Comparison of ENCODE assay signal across 15 cellular contexts in the genomic region with DNA sequence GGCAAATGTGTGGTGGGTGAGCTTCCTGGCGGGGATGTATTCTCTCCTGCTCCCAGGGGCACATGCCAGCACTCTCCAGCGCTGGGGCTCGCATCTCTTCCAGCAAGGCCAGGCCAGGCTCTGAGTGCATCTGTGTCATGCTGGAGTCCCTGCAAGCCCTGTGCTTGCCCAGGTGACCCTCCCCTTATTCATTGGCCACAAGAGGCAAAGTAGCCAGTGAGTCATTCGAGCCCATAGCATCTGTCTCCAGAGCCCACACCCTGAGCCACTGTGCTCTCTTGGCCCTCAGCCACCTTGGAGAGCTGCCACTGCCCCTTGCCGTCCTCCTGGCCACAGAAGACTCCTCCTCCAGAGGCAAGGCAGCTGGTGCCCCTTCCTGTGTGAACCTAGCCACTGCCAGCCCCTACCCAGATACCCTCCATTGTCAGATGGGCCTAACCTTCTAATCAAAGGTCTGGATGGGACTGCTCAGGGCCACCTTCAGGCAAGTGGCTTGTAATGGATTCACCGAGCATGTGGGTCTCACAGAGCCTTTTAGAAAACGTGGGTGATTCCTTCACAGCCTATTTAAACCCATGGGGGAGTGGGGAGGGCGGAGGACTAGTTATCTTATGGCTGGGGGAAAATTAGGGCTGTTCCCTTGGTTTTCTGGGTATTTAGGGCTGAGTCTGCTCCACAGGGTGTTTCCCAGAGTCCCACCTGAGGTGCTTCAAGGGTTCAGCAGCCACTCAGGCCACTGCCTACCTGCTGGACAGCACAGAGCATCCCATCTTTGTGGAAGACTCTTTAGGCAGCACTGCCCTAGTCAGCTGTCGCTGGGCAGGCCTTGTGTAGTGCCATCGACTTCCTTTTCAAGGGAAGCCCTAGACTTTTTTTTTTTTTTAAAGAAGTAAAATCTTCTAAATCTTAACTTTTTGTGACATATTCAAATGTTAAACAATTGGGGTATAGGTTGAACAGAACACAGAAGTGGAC.
DNase-seq lines count a peak whose midpoint lies in the region; ATAC-seq and TF ChIP-seq lines count a peak whose summit lies in the region.
"Had no signal": no experiment of that assay in that cellular context is flagged by ENCODE, and none has a peak within 500 bp of the region (broad histone marks: within the 10 kb centered on the region; RNA-seq: fewer than 3 reads in every experiment).

No MANE protein-coding gene starts in this region.

- no peak overlapping the region for H3K23ac ChIP-seq in neuronal stem cell (ENCODE audit: low read depth, low read length, poor library complexity)

- H2AK5ac ChIP-seq in neuronal stem cell (ENCODE audit: low read depth, low read length) = peak overlapping the region; percentile 20

- no peak overlapping the region for H2BK120ac ChIP-seq in neuronal stem cell (ENCODE audit: low read depth, low read length)

- H4K91ac ChIP-seq in neuronal stem cell (ENCODE audit: low read depth, low read length, poor library complexity) = no peak overlapping the region

- H2BK5ac ChIP-seq in neuronal stem cell (ENCODE audit: low read length) = no peak overlapping the region

- H3K9me2 ChIP-seq in GM23338 (ENCODE audit: insufficient read depth) = no peaks in the 10 kb centered on the region

- peak overlapping the region; percentile 58; the same call in 1 of the 2 replicates for H3K27ac Mint-ChIP-seq in GM23338
- H3K27ac Mint-ChIP-seq: activated naive CD8-positive, alpha-beta T cell treated with anti-CD3 and anti-CD28 coated beads, Interleukin-2, amount 10 ng/mL, durations not matched to agents 7 days and 5 days; natural killer cell had no signal

- H4K20me1 ChIP-seq in GM23338 (replicated peaks; ENCODE audit: insufficient read depth) (no peaks in the 10 kb centered on the region), mammary epithelial cell (ENCODE audit: insufficient read depth, low read length) (no peaks in the 10 kb centered on the region)

- H3K27me3 Mint-ChIP-seq in GM23338 (ENCODE audit: insufficient read depth, low read depth, poor library complexity) = peaks cover 7% of the 10 kb centered on the region

- H3K79me2 ChIP-seq in GM23338 (replicated peaks; ENCODE audit: insufficient read depth) (no peaks in the 10 kb centered on the region), mammary epithelial cell (ENCODE audit: insufficient read depth, low read length) (no peaks in the 10 kb centered on the region)

- H3K79me1 ChIP-seq in neuronal stem cell (ENCODE audit: low read depth, low read length) = no peaks in the 10 kb centered on the region

- H3K4me1 Mint-ChIP-seq in GM23338 = peaks cover 44% of the 10 kb centered on the region
- H3K4me1 Mint-ChIP-seq: natural killer cell had no signal

- dilution Hi-C loops in mammary epithelial cell (cut with HindIII; ENCODE audit: low sequenced_read_pairs) = loop anchor here (5.0 to 10.0 kb wide), 2 partner anchors 33 to 225 kb away; no protein-coding TSS in a partner anchor

- no peak overlapping the region for H2BK12ac ChIP-seq in neuronal stem cell (ENCODE audit: low read length)

- H3K9ac ChIP-seq in mammary epithelial cell (ENCODE audit: insufficient read depth, low read length) (no peak overlapping the region), neuronal stem cell (ENCODE audit: low read depth, low read length, poor library complexity) (peak overlapping the region; percentile 5)

- H2AFZ ChIP-seq in GM23338 (no peak overlapping the region), mammary epithelial cell (ENCODE audit: low read depth, low read length) (no peak overlapping the region), neuronal stem cell (ENCODE audit: low read length) (no peak overlapping the region)

- H3K9me3 ChIP-seq in mammary epithelial cell (replicated peaks; ENCODE audit: insufficient read depth, low read length) (no peaks in the 10 kb centered on the region), neuronal stem cell (replicated peaks in 1 of 2; ENCODE audit: control insufficient read depth in 2 of 2, insufficient read depth in 1 of 2, low read depth in 1 of 2, low read length in 2 of 2) (no peaks in the 10 kb centered on the region)

- DNase-seq in GM23338 (ENCODE audit: low spot score) = no peak
- DNase-seq in NCI-H2196 (lab: John Stamatoyannopoulos, UW; ENCODE audit: unreplicated experiment) = peak; percentile 86
- DNase-seq in mammary epithelial cell = peak; percentile 65
- DNase-seq in neuronal stem cell (ENCODE audit: low spot score) = no peak
- DNase-seq in NCI-H146 (lab: John Stamatoyannopoulos, UW) = no peak
- no peak for DNase-seq in activated naive CD4-positive, alpha-beta T cell treated with Interleukin-2 at 50 U/mL for 16 hours
- no peak for DNase-seq in activated gamma-delta T cell (lab: John Stamatoyannopoulos, UW)
- DNase-seq: activated CD4-positive, alpha-beta T cell treated with anti-CD3 and anti-CD28 coated beads for 4 hours; activated naive CD8-positive, alpha-beta T cell treated with anti-CD3 and anti-CD28 coated beads, Interleukin-2, amount 10 ng/mL, durations not matched to agents 7 days and 5 days; natural killer cell; NCI-H345; SIG-M5; stimulated activated CD8-positive, alpha-beta memory T cell treated with anti-CD3 and anti-CD28 coated beads, Interleukin-4, amount 100 ng/mL, for 48 hours had no signal

- intact Hi-C loops in mammary epithelial cell (cut with micrococcal nuclease) = no loop called here

- H3K36me3 Mint-ChIP-seq in GM23338 (ENCODE audit: low read depth) = no peaks in the 10 kb centered on the region; the same call in 2 of the 3 replicates
- H3K36me3 Mint-ChIP-seq: activated naive CD8-positive, alpha-beta T cell treated with anti-CD3 and anti-CD28 coated beads, Interleukin-2, amount 10 ng/mL, durations not matched to agents 7 days and 5 days; natural killer cell had no signal

- peak overlapping the region; percentile 78 for H3K18ac ChIP-seq in neuronal stem cell (ENCODE audit: low read length)

- H3K4ac ChIP-seq in neuronal stem cell (ENCODE audit: low read length) = peak overlapping the region; percentile 54

- WGBS in mammary epithelial cell (ENCODE audit: low coverage, missing lambda C conversion rate) = 64% methylated on average over 8 of the region's 10 CpGs
- no CpG with 5 or more reads among the region's 10 CpGs for WGBS in neuronal stem cell (ENCODE audit: extremely low coverage in 2 of 2, insufficient read length in 2 of 2, insufficient replicate concordance in 1 of 2), 2 donors

- H3K4me3 ChIP-seq in GM23338 (no peak overlapping the region), mammary epithelial cell (replicated peaks in 1 of 3; ENCODE audit: insufficient read depth in 1 of 3, low read depth in 2 of 3, low read length in 3 of 3) (no peak overlapping the region), neuronal stem cell (ENCODE audit: low read length in 2 of 2) (no peak overlapping the region)
- H3K4me3 ChIP-seq: K562 had no signal

- H3K4me2 ChIP-seq in GM23338 (no peak overlapping the region), mammary epithelial cell (ENCODE audit: insufficient read depth, low read depth, low read length) (no peak overlapping the region), neuronal stem cell (ENCODE audit: insufficient read depth, low read length, poor library complexity, severe bottlenecking) (no peak overlapping the region)

- ATAC-seq in GM23338 (peak; percentile 21; the same call in 2 of the 3 replicates), HG02571 (IDR thresholded peaks at IDR 0.05; ENCODE audit: unreplicated experiment) (no peak)
- ATAC-seq: K562, natural killer cell had no signal

- H3K4me1 ChIP-seq in GM23338 (ENCODE audit: insufficient read depth) = peaks cover 29% of the 10 kb centered on the region
- peaks cover 6% of the 10 kb centered on the region for H3K4me1 ChIP-seq in mammary epithelial cell (ENCODE audit: insufficient read depth, low read length)
- peaks cover 9 to 33% of the 10 kb centered on the region in 2 donors for H3K4me1 ChIP-seq in neuronal stem cell (ENCODE audit: control insufficient read depth in 2 of 2, insufficient read depth in 1 of 2, low read depth in 1 of 2, low read length in 2 of 2)

- H3K27me3 ChIP-seq in GM23338 (ENCODE audit: insufficient read depth) = no peaks in the 10 kb centered on the region
- no peaks in the 10 kb centered on the region for H3K27me3 ChIP-seq in mammary epithelial cell (ENCODE audit: insufficient read depth, low read length)
- H3K27me3 ChIP-seq in neuronal stem cell (ENCODE audit: control insufficient read depth in 3 of 3, insufficient read depth in 3 of 3, low read depth in 1 of 3, low read length in 3 of 3) = no peaks in the 10 kb centered on the region

- peak overlapping the region; percentile 31 for H2BK15ac ChIP-seq in neuronal stem cell (ENCODE audit: low read length)

- no peak for TF ChIP-seq CTCF in GM23338 (conservative IDR thresholded peaks at IDR 0.05; ENCODE audit: low read depth in 2 of 2)
- TF ChIP-seq CTCF in mammary epithelial cell (conservative IDR thresholded peaks at IDR 0.05 in 1 of 2, IDR thresholded peaks at IDR 0.05 in 1 of 2; ENCODE audit: extremely low read depth in 1 of 2, insufficient read depth in 1 of 2, low read depth in 1 of 2, low read length in 2 of 2) = no peak

- CTCF ChIA-PET in mammary epithelial cell (lab: Charles Lee; ENCODE audit: low non-redundant PET) = no interaction called here

- H3K36me3 ChIP-seq in GM23338 (ENCODE audit: insufficient read depth) = no peaks in the 10 kb centered on the region
- no peaks in the 10 kb centered on the region for H3K36me3 ChIP-seq in mammary epithelial cell (ENCODE audit: insufficient read depth, low read length)
- H3K36me3 ChIP-seq in neuronal stem cell (replicated peaks in 1 of 2; ENCODE audit: control insufficient read depth in 2 of 2, insufficient read depth in 2 of 2, low read length in 2 of 2) = no peaks in the 10 kb centered on the region

- H3K27ac ChIP-seq in GM23338 (ENCODE audit: low read depth) (no peak overlapping the region), mammary epithelial cell (ENCODE audit: insufficient read depth, low read depth, low read length) (no peak overlapping the region), neuronal stem cell (replicated peaks; ENCODE audit: low read length) (no peak overlapping the region)

- H3K14ac ChIP-seq in neuronal stem cell (ENCODE audit: low read length) = no peak overlapping the region

- H3F3A ChIP-seq in GM23338 (replicated peaks; ENCODE audit: low read depth) = no peaks in the 10 kb centered on the region

- no peak overlapping the region for H4K8ac ChIP-seq in neuronal stem cell (ENCODE audit: low read depth, low read length)

- no peak overlapping the region for H3K4me3 Mint-ChIP-seq in GM23338
- H3K4me3 Mint-ChIP-seq: activated naive CD8-positive, alpha-beta T cell treated with anti-CD3 and anti-CD28 coated beads, Interleukin-2, amount 10 ng/mL, durations not matched to agents 7 days and 5 days; natural killer cell had no signal

- H3K9me3 Mint-ChIP-seq in GM23338 = no peaks in the 10 kb centered on the region
- H3K9me3 Mint-ChIP-seq: activated naive CD8-positive, alpha-beta T cell treated with anti-CD3 and anti-CD28 coated beads, Interleukin-2, amount 10 ng/mL, durations not matched to agents 7 days and 5 days; natural killer cell had no signal

- in situ Hi-C loops in mammary epithelial cell (cut with MboI; ENCODE audit: low sequenced_read_pairs in 2 of 2) = no loop called here

- BruUV-seq in mammary epithelial cell (replicated peaks; lab: Mats Ljungman, UMichigan) = no TSS peak

TF ChIP-seq in GM23338, 12 proteins besides CTCF, POLR2A, EP300 and RAD21 (continues in another document):
- TF ChIP-seq NANOG (IDR thresholded peaks at IDR 0.05; ENCODE audit: borderline replicate concordance) = no peak

Comparison
In these comparisons a context has a peak if more than half of its experiments do, and no peak if none do; other contexts are left out.
1. DNase-seq: peak in NCI-H2196 (single experiment) and mammary epithelial cell (single experiment); none in GM23338 (single experiment), neuronal stem cell (single experiment), NCI-H146 (single experiment), activated naive CD4-positive, alpha-beta T cell treated with Interleukin-2 at 50 U/mL for 16 hours (single experiment) and activated gamma-delta T cell (single experiment).